In genomic region chr7:51219261-51219988, GRCh38 we compare ENCODE assay signal across 2 cellular contexts.
TF ChIP-seq lines count a peak whose summit lies in the region.

No MANE protein-coding gene starts in this region.

TF ChIP-seq in GM23338, 12 proteins besides CTCF, POLR2A, EP300 and RAD21 (continued from another document):
- TF ChIP-seq ETS1 (IDR thresholded peaks at IDR 0.05) (no peak), ZNF462 (CRISPR knock-in tag; IDR thresholded peaks at IDR 0.05) (no peak), JUNB (IDR thresholded peaks at IDR 0.05; ENCODE audit: unreplicated experiment) (no peak), ZNF114 (CRISPR knock-in tag; IDR thresholded peaks at IDR 0.05) (no peak), NANOG (IDR thresholded peaks at IDR 0.05; ENCODE audit: borderline replicate concordance) (no peak)

TF ChIP-seq in WTC11, 78 proteins besides CTCF, POLR2A, EP300 and RAD21 (continued from another document):
- TF ChIP-seq ERG (CRISPR knock-in tag; IDR thresholded peaks at IDR 0.05) (no peak), ZNF317 (CRISPR knock-in tag; IDR thresholded peaks at IDR 0.05; ENCODE audit: borderline replicate concordance, low read depth) (no peak)
